In the genomic region with DNA sequence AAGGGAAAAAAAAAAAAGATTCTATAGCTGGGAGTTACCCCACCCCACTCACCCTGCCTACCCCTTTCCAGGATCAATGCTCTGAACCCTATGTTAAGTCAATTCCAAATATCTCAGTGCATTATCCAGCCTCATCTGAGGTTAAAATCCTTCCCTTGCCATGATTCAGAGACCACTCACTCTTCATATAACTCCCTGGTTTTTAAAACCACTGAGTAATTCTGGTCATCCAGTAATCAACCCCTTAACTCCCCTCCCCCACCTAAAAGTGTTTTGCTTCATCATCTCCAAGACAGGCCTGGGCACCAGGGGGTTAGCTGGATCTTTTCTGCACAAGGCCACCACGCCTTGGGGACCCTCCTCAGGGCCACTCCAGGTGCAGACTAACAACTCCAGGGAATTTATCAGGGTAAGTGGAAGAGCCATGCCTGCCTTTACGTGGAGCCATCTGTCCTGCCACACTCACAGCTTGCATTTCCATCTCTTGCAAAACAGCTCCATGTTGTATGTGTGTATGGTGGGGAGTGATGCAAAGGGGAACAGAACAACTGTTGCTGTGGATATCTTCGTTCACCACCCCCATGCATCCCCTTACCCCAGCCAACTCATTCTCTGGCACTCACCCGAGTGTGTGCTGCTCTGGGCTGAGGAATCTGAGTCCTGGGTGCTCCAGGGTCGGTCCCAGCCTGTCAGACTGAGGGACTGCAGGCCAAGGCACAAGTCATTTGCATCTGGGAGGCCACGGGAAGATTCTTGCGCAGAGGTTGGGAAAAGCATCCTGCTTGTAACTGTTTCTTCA, we compare ENCODE assay signal across 8 cellular contexts. TPM values are rescaled to one million over a fixed set of nuclear protein-coding genes. Genes with fewer than 3 reads are reported as not detected.
DNase-seq lines count a peak whose midpoint lies in the region; ATAC-seq and TF ChIP-seq lines count a peak whose summit lies in the region.

No MANE protein-coding gene starts in this region.

- peaks cover 37% of the 10 kb centered on the region for H3K4me1 Mint-ChIP-seq in glutamatergic neuron (ENCODE audit: low read depth, unreplicated experiment)

- H3K9me3 Mint-ChIP-seq in glutamatergic neuron (ENCODE audit: unreplicated experiment) = peaks cover 9% of the 10 kb centered on the region

- H3F3A ChIP-seq in SK-N-SH (replicated peaks; ENCODE audit: insufficient read depth) = no peaks in the 10 kb centered on the region

- peak overlapping the region; percentile 98 for H3K27ac Mint-ChIP-seq in glutamatergic neuron (ENCODE audit: unreplicated experiment)

- peak overlapping the region; percentile 87 for H3K4me3 Mint-ChIP-seq in glutamatergic neuron (ENCODE audit: unreplicated experiment)

- TF ChIP-seq EP300 in SK-N-SH (IDR thresholded peaks at IDR 0.05; ENCODE audit: borderline replicate concordance in 1 of 2, low read depth in 1 of 2, low read length in 1 of 2) = no peak
- TF ChIP-seq EP300 in sigmoid colon (IDR thresholded peaks at IDR 0.05) = no peak

- H3K4me3 ChIP-seq in SK-N-SH (ENCODE audit: low read depth in 2 of 2, low read length in 1 of 2) (peak overlapping the region; percentile 41 to 47), sigmoid colon (peak overlapping the region; percentile 35 to 54 (median 48))

- no peak for TF ChIP-seq POLR2A in sigmoid colon (IDR thresholded peaks at IDR 0.05)

- H3K36me3 ChIP-seq in SK-N-SH (replicated peaks in 1 of 2; ENCODE audit: control insufficient read depth in 1 of 2, insufficient read depth in 2 of 2, low read length in 1 of 2) (no peaks in the 10 kb centered on the region), sigmoid colon (peaks cover 0 to 7% (median 2%) of the 10 kb centered on the region in 4 donors)

- peaks cover 5% of the 10 kb centered on the region for H3K27me3 Mint-ChIP-seq in glutamatergic neuron (ENCODE audit: unreplicated experiment)

- peak overlapping the region; percentile 72 for H3K4me2 ChIP-seq in SK-N-SH

- no peaks in the 10 kb centered on the region for H4K20me1 ChIP-seq in SK-N-SH (ENCODE audit: insufficient read depth)

- no peaks in the 10 kb centered on the region for H3K79me2 ChIP-seq in SK-N-SH (ENCODE audit: insufficient read depth)

- DNase-seq in G401 (ENCODE audit: low spot score) = peak; percentile 55
- DNase-seq in SK-N-SH = peak; percentile 42
- peak; percentile 42 for DNase-seq in glutamatergic neuron
- peak; percentile 70 for DNase-seq in sigmoid colon
- DNase-seq in activated T-cell treated with anti-CD3 and anti-CD28 coated beads, Interleukin-2, amount 50 U/mL, for 48 hours = no peak
- DNase-seq in OCI-M2 (lab: John Stamatoyannopoulos, UW; ENCODE audit: unreplicated experiment) = no peak
- DNase-seq in mucosa of gallbladder (ENCODE audit: low spot score) = no peak

- POLR2A ChIA-PET in SK-N-SH (lab: Yijun Ruan, JAX) = interaction anchor here (3.7 kb wide), 1 partner anchor 31 kb away, joined by 17 read pairs; the partner anchor contains the start of gene RPS17

- intact Hi-C loops in sigmoid colon (cut with DNase I) = loop anchor here (5.0 to 10.0 kb wide), 2 partner anchors 34 to 184 kb away; no protein-coding TSS in a partner anchor

- CTCF ChIA-PET in SK-N-SH (lab: Yijun Ruan, JAX) = interaction anchor here (1.2 to 4.1 kb wide), 3 partner anchors 28 to 429 kb away, joined by 3 to 15 read pairs (median 7); partner anchors contain the start of gene RPS17

- 67% methylated on average over 7 of the region's 7 CpGs for WGBS in SK-N-SH (ENCODE audit: low lambda C conversion rate)
- 37 to 53% methylated on average over 7 of the region's 7 CpGs for WGBS in sigmoid colon, 2 donors

- H3K27ac ChIP-seq in SK-N-SH (ENCODE audit: low read depth in 2 of 2, low read length in 1 of 2) (peak overlapping the region; percentile 10 to 56; a peak in 2 of 4 replicates), sigmoid colon (peak overlapping the region; percentile 75 to 81 (median 77))

- TF ChIP-seq CTCF in SK-N-SH (IDR thresholded peaks at IDR 0.05) = no peak
- TF ChIP-seq CTCF in glutamatergic neuron (IDR thresholded peaks at IDR 0.05; ENCODE audit: partially characterized antibody, unreplicated experiment) = no peak
- TF ChIP-seq CTCF in sigmoid colon (IDR thresholded peaks at IDR 0.05) = no peak

- H3K9me3 ChIP-seq in SK-N-SH = no peaks in the 10 kb centered on the region
- no peaks in the 10 kb centered on the region for H3K9me3 ChIP-seq in sigmoid colon

- H3K4me1 ChIP-seq in SK-N-SH (ENCODE audit: control insufficient read depth in 1 of 2, insufficient read depth in 2 of 2, low read depth in 1 of 2, low read length in 1 of 2) (peaks cover 9 to 21% of the 10 kb centered on the region in 2 experiments; a peak in 2 of 4 replicates), sigmoid colon (peaks cover 0 to 21% (median 15%) of the 10 kb centered on the region in 4 donors)

- in situ Hi-C loops in G401 (cut with HindIII; ENCODE audit: low sequenced_read_pairs) = no loop called here

- H3K36me3 Mint-ChIP-seq in glutamatergic neuron (ENCODE audit: unreplicated experiment) = no peaks in the 10 kb centered on the region

- TF ChIP-seq RAD21 in SK-N-SH (IDR thresholded peaks at IDR 0.05; ENCODE audit: low read length) = no peak

- H3K9ac ChIP-seq in SK-N-SH = peak overlapping the region; percentile 50; the same call in 1 of the 2 replicates

- no peak for ATAC-seq in HG02759 (IDR thresholded peaks at IDR 0.05; ENCODE audit: unreplicated experiment)

- no peaks in the 10 kb centered on the region for H3K9me2 ChIP-seq in SK-N-SH

- no peaks in the 10 kb centered on the region for H3K27me3 ChIP-seq in SK-N-SH (ENCODE audit: insufficient read depth)
- no peaks in the 10 kb centered on the region for H3K27me3 ChIP-seq in sigmoid colon

- peak overlapping the region; percentile 89 for H2AFZ ChIP-seq in SK-N-SH (ENCODE audit: low read depth)

TF ChIP-seq in SK-N-SH, 30 proteins besides CTCF, POLR2A, EP300 and RAD21:
- TF ChIP-seq NFIC (IDR thresholded peaks at IDR 0.05; ENCODE audit: borderline replicate concordance) = no peak
- no peak for TF ChIP-seq PBX3 (IDR thresholded peaks at IDR 0.05)
- TF ChIP-seq FOXM1 (IDR thresholded peaks at IDR 0.05; ENCODE audit: low read depth) = no peak
- TF ChIP-seq, protein P1, sequence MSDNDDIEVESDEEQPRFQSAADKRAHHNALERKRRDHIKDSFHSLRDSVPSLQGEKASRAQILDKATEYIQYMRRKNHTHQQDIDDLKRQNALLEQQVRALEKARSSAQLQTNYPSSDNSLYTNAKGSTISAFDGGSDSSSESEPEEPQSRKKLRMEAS (IDR thresholded peaks at IDR 0.05; ENCODE audit: low read depth) = no peak

RNA-seq across cellular contexts. Expression of gene RPS17, which starts 30.7 kb away (rescaled TPM):
- 4,982 and 6,687 TPM in 2 replicates for total RNA-seq in G401 (2014; rRNA removed; shearing (Covaris generic))
- polyA plus RNA-seq in SK-N-SH (2012; rRNA removed) (8,662 and 9,168 TPM in 2 replicates), sigmoid colon (1,000 to 10,000 TPM; 3,825 to 6,196 (median 4,592) TPM)
- polyA plus RNA-seq in SK-N-SH (2012; cell fraction: cytosol; rRNA removed) = 12,330 and 13,920 TPM in 2 replicates
- 1,411 and 1,629 TPM in 2 replicates for polyA plus RNA-seq in SK-N-SH (2012; cell fraction: nucleus; rRNA removed)
- total RNA-seq in glutamatergic neuron (ENCODE audit: unreplicated experiment) (874 TPM), sigmoid colon (1,000 to 10,000 TPM; 1,463 to 4,003 (median 3,231) TPM), mucosa of gallbladder (753 TPM)

Comparison
In these comparisons a context has a peak if more than half of its experiments do, and no peak if none do; other contexts are left out.
1. DNase-seq: peak in G401 (single experiment), SK-N-SH (single experiment), glutamatergic neuron (single experiment) and sigmoid colon (single experiment); none in activated T-cell treated with anti-CD3 and anti-CD28 coated beads, Interleukin-2, amount 50 U/mL, for 48 hours (0 of 2), OCI-M2 (single experiment) and mucosa of gallbladder (single experiment).